ENCODE assay signal across 19 cellular contexts in genomic region chr7:18257711-18258110, GRCh38.
DNase-seq lines count a peak whose midpoint lies in the region; ATAC-seq and TF ChIP-seq lines count a peak whose summit lies in the region.
"Had no signal": no experiment of that assay in that cellular context is flagged by ENCODE, and none has a peak within 500 bp of the region (broad histone marks: within the 10 kb centered on the region; RNA-seq: fewer than 3 reads in every experiment).

No MANE protein-coding gene starts in this region.

- H3K36me3 ChIP-seq in prostate gland = no peaks in the 10 kb centered on the region
- no peaks in the 10 kb centered on the region for H3K36me3 ChIP-seq in CD4-positive, alpha-beta memory T cell (ENCODE audit: insufficient read depth, low read length)
- H3K36me3 ChIP-seq: pancreas had no signal

- DNase-seq in H4 (ENCODE audit: low spot score) = peak; percentile 41
- DNase-seq in fibroblast of mammary gland (ENCODE audit: low read depth) = peak; percentile 16
- DNase-seq in omental fat pad (ENCODE audit: low spot score) = no peak
- no peak for DNase-seq in prostate gland (ENCODE audit: low spot score)
- DNase-seq in activated CD4-positive, alpha-beta T cell treated with anti-CD3 and anti-CD28 coated beads, Interleukin-2, amount 50 U/mL, for 48 hours = no peak
- no peak for DNase-seq in CD4-positive, alpha-beta memory T cell
- DNase-seq: activated CD4-positive, alpha-beta T cell treated with anti-CD3 and anti-CD28 coated beads, Interleukin-2, amount 50 U/mL, for 1 hour; activated naive CD8-positive, alpha-beta T cell treated with anti-CD3 and anti-CD28 coated beads, Interleukin-2, amount 50 U/mL, for 24 hours; activated T-cell treated with anti-CD3 and anti-CD28 coated beads, Interleukin-2, amount 50 U/mL, for 72 hours; CD4-positive, CD25-positive, alpha-beta regulatory T cell; head of caudate nucleus; NCI-H1694 treated with DMSO at 0.1 percent for 48 hours; NCI-H510A treated with DMSO at 0.1 percent for 48 hours; pancreas had no signal

- no peak overlapping the region for H3K4me3 ChIP-seq in fibroblast of mammary gland (ENCODE audit: control insufficient read depth, low read depth, low read length)
- H3K4me3 ChIP-seq in prostate gland = no peak overlapping the region
- H3K4me3 ChIP-seq in CD4-positive, alpha-beta memory T cell (ENCODE audit: low read length in 2 of 2) = no peak overlapping the region
- H3K4me3 ChIP-seq: pancreas, SK-N-MC had no signal

- peaks cover 0 to 26% (median 8%) of the 10 kb centered on the region in 8 donors for H3K9me3 Mint-ChIP-seq in CD4-positive, alpha-beta memory T cell

- TF ChIP-seq POLR2A in prostate gland (IDR thresholded peaks at IDR 0.05) = no peak

- H3K36me3 Mint-ChIP-seq in CD4-positive, alpha-beta memory T cell = peaks cover 0 to 4% of the 10 kb centered on the region in 2 donors
- H3K36me3 Mint-ChIP-seq: CD4-positive, CD25-positive, alpha-beta regulatory T cell; type B pancreatic cell had no signal

- CTCF ChIA-PET in CD4-positive, alpha-beta memory T cell (lab: Charles Lee; ENCODE audit: partially characterized antibody) = no interaction called here

- no peak overlapping the region for H3K4me3 Mint-ChIP-seq in CD4-positive, alpha-beta memory T cell
- H3K4me3 Mint-ChIP-seq: activated naive CD8-positive, alpha-beta T cell treated with anti-CD3 and anti-CD28 coated beads, Interleukin-2, amount 50 U/mL, for 24 hours; activated T-cell treated with anti-CD3 and anti-CD28 coated beads, Interleukin-2, amount 50 U/mL, for 72 hours; CD4-positive, CD25-positive, alpha-beta regulatory T cell; central memory CD8-positive, alpha-beta T cell; type B pancreatic cell had no signal

- POLR2A ChIA-PET in CD4-positive, alpha-beta memory T cell (lab: Charles Lee; ENCODE audit: partially characterized antibody) = no interaction called here

- ATAC-seq in SK-N-SH treated with all-trans-retinoic acid at 6 μM for 48 hours (peak; percentile 77), omental fat pad (ENCODE audit: low FRiP score) (peak; percentile 95), HG02840 (IDR thresholded peaks at IDR 0.05; ENCODE audit: low FRiP score, unreplicated experiment) (no peak)
- ATAC-seq: activated naive CD8-positive, alpha-beta T cell treated with anti-CD3 and anti-CD28 coated beads, Interleukin-2, amount 50 U/mL, for 24 hours; activated T-cell treated with anti-CD3 and anti-CD28 coated beads, Interleukin-2, amount 50 U/mL, for 72 hours; pancreas had no signal

- H3K4me1 Mint-ChIP-seq in CD4-positive, alpha-beta memory T cell = peaks cover 0 to 3% (median 0%) of the 10 kb centered on the region in 4 donors
- H3K4me1 Mint-ChIP-seq: activated naive CD8-positive, alpha-beta T cell treated with anti-CD3 and anti-CD28 coated beads, Interleukin-2, amount 50 U/mL, for 24 hours; CD4-positive, CD25-positive, alpha-beta regulatory T cell; central memory CD8-positive, alpha-beta T cell had no signal

- H3K27me3 ChIP-seq in prostate gland (replicated peaks; ENCODE audit: insufficient read depth) = no peaks in the 10 kb centered on the region
- H3K27me3 ChIP-seq in CD4-positive, alpha-beta memory T cell (ENCODE audit: insufficient read depth, low read length) = no peaks in the 10 kb centered on the region
- H3K27me3 ChIP-seq: pancreas had no signal

- no peak for TF ChIP-seq CTCF in fibroblast of mammary gland (conservative IDR thresholded peaks at IDR 0.05; ENCODE audit: control insufficient read depth, insufficient read depth, low read depth, low read length)
- no peak for TF ChIP-seq CTCF in omental fat pad (IDR thresholded peaks at IDR 0.05)
- no peak for TF ChIP-seq CTCF in prostate gland (IDR thresholded peaks at IDR 0.05)

- intact Hi-C loops in prostate gland (cut with DNase I) = no loop called here
- intact Hi-C loops in CD4-positive, alpha-beta memory T cell (cut with micrococcal nuclease) = no loop called here

- H3K9me3 ChIP-seq in prostate gland = no peaks in the 10 kb centered on the region
- no peaks in the 10 kb centered on the region for H3K9me3 ChIP-seq in CD4-positive, alpha-beta memory T cell (ENCODE audit: control insufficient read depth in 1 of 2, low read length in 2 of 2)
- H3K9me3 ChIP-seq: pancreas had no signal

- H3K27me3 Mint-ChIP-seq in CD4-positive, alpha-beta memory T cell = peaks cover 3% of the 10 kb centered on the region in 2 donors
- H3K27me3 Mint-ChIP-seq: activated naive CD8-positive, alpha-beta T cell treated with anti-CD3 and anti-CD28 coated beads, Interleukin-2, amount 50 U/mL, for 24 hours; CD4-positive, CD25-positive, alpha-beta regulatory T cell; central memory CD8-positive, alpha-beta T cell; type B pancreatic cell had no signal

- no peak overlapping the region for H3K27ac Mint-ChIP-seq in CD4-positive, alpha-beta memory T cell
- H3K27ac Mint-ChIP-seq: activated naive CD8-positive, alpha-beta T cell treated with anti-CD3 and anti-CD28 coated beads, Interleukin-2, amount 50 U/mL, for 24 hours; activated T-cell treated with anti-CD3 and anti-CD28 coated beads, Interleukin-2, amount 50 U/mL, for 72 hours; CD4-positive, CD25-positive, alpha-beta regulatory T cell; type B pancreatic cell had no signal

- no peak overlapping the region for H3K27ac ChIP-seq in prostate gland
- no peak overlapping the region for H3K27ac ChIP-seq in CD4-positive, alpha-beta memory T cell (ENCODE audit: low read depth, low read length)
- H3K27ac ChIP-seq: pancreas, SK-N-MC had no signal

- WGBS in prostate gland = 30% methylated on average over 2 of the region's 2 CpGs

- no peaks in the 10 kb centered on the region for H3K4me1 ChIP-seq in prostate gland (replicated peaks)
- no peaks in the 10 kb centered on the region for H3K4me1 ChIP-seq in CD4-positive, alpha-beta memory T cell (ENCODE audit: insufficient read depth, low read length)
- H3K4me1 ChIP-seq: pancreas had no signal

TF ChIP-seq in SK-N-SH treated with all-trans-retinoic acid at 6 μM for 48 hours, 23 proteins besides CTCF, POLR2A, EP300 and RAD21 (continues in another document):
- no peak for TF ChIP-seq CSRNP3 (CRISPR knock-in tag; IDR thresholded peaks at IDR 0.05)
- no peak for TF ChIP-seq ZNF8 (CRISPR knock-in tag; IDR thresholded peaks at IDR 0.05)
- TF ChIP-seq ZNF565 (CRISPR knock-in tag; conservative IDR thresholded peaks at IDR 0.05; ENCODE audit: low read depth) = no peak
- TF ChIP-seq CREB5 (CRISPR knock-in tag; IDR thresholded peaks at IDR 0.05; ENCODE audit: low read depth) = no peak
- no peak for TF ChIP-seq PATZ1 (CRISPR knock-in tag; IDR thresholded peaks at IDR 0.05; ENCODE audit: borderline replicate concordance)
- TF ChIP-seq CSDC2 (CRISPR knock-in tag; IDR thresholded peaks at IDR 0.05) = no peak

Comparison
In these comparisons a context has a peak if more than half of its experiments do, and no peak if none do; other contexts are left out.
1. DNase-seq: peak in H4 (single experiment) and fibroblast of mammary gland (single experiment); none in omental fat pad (single experiment), prostate gland (single experiment), activated CD4-positive, alpha-beta T cell treated with anti-CD3 and anti-CD28 coated beads, Interleukin-2, amount 50 U/mL, for 48 hours (0 of 2) and CD4-positive, alpha-beta memory T cell (0 of 5).